18 cellular contexts compared by ENCODE assay signal in genomic region chr10:29041512-29042150, GRCh38.
DNase-seq lines count a peak whose midpoint lies in the region; TF ChIP-seq lines count a peak whose summit lies in the region.
"Had no signal": no experiment of that assay in that cellular context is flagged by ENCODE, and none has a peak within 500 bp of the region (broad histone marks: within the 10 kb centered on the region; RNA-seq: fewer than 3 reads in every experiment).

No MANE protein-coding gene starts in this region.

- H3K9me3 ChIP-seq in AG04450 (ENCODE audit: control insufficient read depth, insufficient read depth, low read length) (no peaks in the 10 kb centered on the region), fibroblast of lung (ENCODE audit: control insufficient read depth, insufficient read depth, low read depth, low read length) (no peaks in the 10 kb centered on the region), HAP-1 (peaks cover 3% of the 10 kb centered on the region; the same call in 1 of the 2 replicates)

- H3K4me3 Mint-ChIP-seq in nephron, result peak overlapping the region in 1 of 3 experiments; percentile 30
- H3K4me3 Mint-ChIP-seq in MCF 10A (ENCODE audit: unreplicated experiment), result no peak overlapping the region

- H3K36me3 Mint-ChIP-seq in nephron (ENCODE audit: low read depth), result no peaks in the 10 kb centered on the region
- H3K36me3 Mint-ChIP-seq in MCF 10A (ENCODE audit: insufficient read depth, unreplicated experiment), result no peaks in the 10 kb centered on the region

- TF ChIP-seq CTCF in AG04450 (IDR thresholded peaks at IDR 0.05; ENCODE audit: low read depth, low read length) (no peak), fibroblast of lung (conservative IDR thresholded peaks at IDR 0.05 in 1 of 2, IDR thresholded peaks at IDR 0.05 in 1 of 2; ENCODE audit: low read depth in 1 of 2, low read length in 2 of 2) (no peak), nephron (IDR thresholded peaks at IDR 0.05; ENCODE audit: unreplicated experiment in 3 of 3) (no peak), MCF 10A (IDR thresholded peaks at IDR 0.05; ENCODE audit: unreplicated experiment) (no peak)

- H3K4me2 ChIP-seq in fibroblast of lung (ENCODE audit: extremely low read depth, insufficient read depth, low read length), result no peak overlapping the region
- H3K4me2 ChIP-seq: PC-9 had no signal

- H3K9ac ChIP-seq in fibroblast of lung (ENCODE audit: insufficient read depth, low read length), result no peak overlapping the region

- H2AFZ ChIP-seq in fibroblast of lung (ENCODE audit: low read length), result no peak overlapping the region
- H2AFZ ChIP-seq: PC-9 had no signal

- peak overlapping the region in 2 of 3 experiments; percentile 42 to 83 for H3K27ac Mint-ChIP-seq in nephron
- H3K27ac Mint-ChIP-seq in MCF 10A (ENCODE audit: low read depth, unreplicated experiment), result no peak overlapping the region

- intact Hi-C loops in MCF 10A (cut with micrococcal nuclease), result no loop called here

- H3K4me1 ChIP-seq in fibroblast of lung (ENCODE audit: control insufficient read depth, extremely low read depth, insufficient read depth, low read length) (peaks cover 12% of the 10 kb centered on the region), HAP-1 (peaks cover 10% of the 10 kb centered on the region)
- H3K4me1 ChIP-seq: Caco-2 had no signal

- peak overlapping the region; percentile 3; the same call in 1 of the 2 replicates for H3K4me3 ChIP-seq in AG04450 (ENCODE audit: low read depth, low read length)
- no peak overlapping the region for H3K4me3 ChIP-seq in fibroblast of lung (replicated peaks in 1 of 4; ENCODE audit: control extremely low read depth in 1 of 4, insufficient read depth in 1 of 4, low read depth in 3 of 4, low read length in 4 of 4)
- H3K4me3 ChIP-seq in HAP-1, result no peak overlapping the region
- H3K4me3 ChIP-seq: PC-9 had no signal

- no peaks in the 10 kb centered on the region for H3K27me3 ChIP-seq in AG04450 (ENCODE audit: control insufficient read depth, insufficient read depth, low read length)
- H3K27me3 ChIP-seq in fibroblast of lung (ENCODE audit: control insufficient read depth, insufficient read depth, low read length), result no peaks in the 10 kb centered on the region
- H3K27me3 ChIP-seq in HAP-1 (ENCODE audit: low read depth), result no peaks in the 10 kb centered on the region

- DNase-seq in AG04450 (ENCODE audit: low read depth, low spot score) (no peak), EH (ENCODE audit: low read depth) (peak; percentile 27), fibroblast of lung (ENCODE audit: low read depth in 2 of 2) (peak; percentile 15 to 53), HAP-1 (ENCODE audit: low spot score in 2 of 2) (no peak), SKM-1 (lab: John Stamatoyannopoulos, UW; ENCODE audit: unreplicated experiment) (no peak), MCF 10A (ENCODE audit: unreplicated experiment) (no peak)
- DNase-seq: AML-193, Caco-2, EL, KG1, NCI-H1417 treated with DMSO at 0.1 percent for 48 hours, NCI-H1930, NCI-H226, NCI-H524, PC-9, SIG-M5 had no signal

- peaks cover 10% of the 10 kb centered on the region for H3K9me3 Mint-ChIP-seq in nephron
- peaks cover 11% of the 10 kb centered on the region for H3K9me3 Mint-ChIP-seq in MCF 10A (ENCODE audit: unreplicated experiment)

- H3K4me1 Mint-ChIP-seq in nephron (peaks cover 24% of the 10 kb centered on the region), MCF 10A (ENCODE audit: insufficient read depth, unreplicated experiment) (peaks cover 8% of the 10 kb centered on the region)

- no peaks in the 10 kb centered on the region for H3K79me2 ChIP-seq in fibroblast of lung (ENCODE audit: control insufficient read depth, insufficient read depth, low read length)

- H3K36me3 ChIP-seq in fibroblast of lung (ENCODE audit: control insufficient read depth, insufficient read depth, low read length), result no peaks in the 10 kb centered on the region
- no peaks in the 10 kb centered on the region for H3K36me3 ChIP-seq in HAP-1 (replicated peaks)

- in situ Hi-C loops in HAP-1 (cut with MboI; ENCODE audit: low sequenced_read_pairs), result no loop called here

- BruUV-seq in MCF 10A (replicated peaks; lab: Mats Ljungman, UMichigan), result no TSS peak

- no peaks in the 10 kb centered on the region for H3K27me3 Mint-ChIP-seq in nephron (ENCODE audit: low read depth)
- H3K27me3 Mint-ChIP-seq in MCF 10A (ENCODE audit: insufficient read depth, unreplicated experiment), result no peaks in the 10 kb centered on the region

- CTCF ChIA-PET in AG04450 (lab: Charles Lee), result interaction anchor here (0.9 kb wide), 1 partner anchor 378 kb away, joined by 5 read pairs; no protein-coding TSS in a partner anchor
- CTCF ChIA-PET in MCF 10A (lab: Yijun Ruan, JAX), result interaction anchor here (0.6 to 0.8 kb wide), 3 partner anchors 17 to 413 kb away, joined by 3 to 5 read pairs (median 4); no protein-coding TSS in a partner anchor

- POLR2A ChIA-PET in AG04450 (lab: Yijun Ruan, JAX) (no interaction called here), MCF 10A (lab: Yijun Ruan, JAX) (no interaction called here)

- H4K20me1 ChIP-seq in fibroblast of lung (ENCODE audit: control insufficient read depth, extremely low read depth, insufficient read depth, low read length), result no peaks in the 10 kb centered on the region

- no peak overlapping the region for H3K27ac ChIP-seq in AG04450 (ENCODE audit: low read depth, low read length)
- H3K27ac ChIP-seq in fibroblast of lung (ENCODE audit: insufficient read depth, low read length), result no peak overlapping the region
- H3K27ac ChIP-seq: PC-9, RWPE1 had no signal

Comparison
In these comparisons a context has a peak if more than half of its experiments do, and no peak if none do; other contexts are left out.
1. DNase-seq: peak in EH (single experiment) and fibroblast of lung (2 of 2); none in AG04450 (single experiment), HAP-1 (0 of 2), SKM-1 (single experiment) and MCF 10A (single experiment).